In genomic region chr1:6784560-6785317, GRCh38 we compare ENCODE assay signal across 1 cellular context.
A peak's percentile ranks its signal among the peaks of the same experiment; 100 is the strongest.
TF ChIP-seq lines count a peak whose summit lies in the region.

No MANE protein-coding gene starts in this region.

TF ChIP-seq in GM12878, 131 proteins besides CTCF, POLR2A, EP300 and RAD21 (continued from another document and continues in another):
- peak; percentile 94 for TF ChIP-seq IRF3 (IDR thresholded peaks at IDR 0.05)
- TF ChIP-seq CBX3 (IDR thresholded peaks at IDR 0.05; ENCODE audit: borderline replicate concordance, low read depth): no peak
- TF ChIP-seq ZNF622 (IDR thresholded peaks at IDR 0.05): no peak
- 0 out of 2 replicates have a peak, but pooled peaks have one; percentile 39 for TF ChIP-seq ELK1 (IDR thresholded peaks at IDR 0.05; ENCODE audit: low read depth, low read length)
- peak; percentile 86 for TF ChIP-seq FOS (IDR thresholded peaks at IDR 0.05; ENCODE audit: borderline replicate concordance, extremely low read depth, insufficient read length)
- TF ChIP-seq TCF12 (IDR thresholded peaks at IDR 0.05; ENCODE audit: low read depth, low read length): no peak
- TF ChIP-seq RELA (IDR thresholded peaks at IDR 0.05; ENCODE audit: borderline replicate concordance, partially characterized antibody): peak; percentile 76
- no peak for TF ChIP-seq HDAC6 (IDR thresholded peaks at IDR 0.05; ENCODE audit: unreplicated experiment)
- no peak for TF ChIP-seq CUX1 (IDR thresholded peaks at IDR 0.05; ENCODE audit: insufficient replicate concordance, low read depth, low read length)
- TF ChIP-seq HDAC2 (IDR thresholded peaks at IDR 0.05): no peak
- TF ChIP-seq BCLAF1 (IDR thresholded peaks at IDR 0.05): no peak
- no peak for TF ChIP-seq TARDBP (IDR thresholded peaks at IDR 0.05; ENCODE audit: borderline replicate concordance)
- TF ChIP-seq RUNX3 (IDR thresholded peaks at IDR 0.05; ENCODE audit: low read length): peak; percentile 25; the same call in 1 of the 2 replicates
- TF ChIP-seq KAT2A (conservative IDR thresholded peaks at IDR 0.05; ENCODE audit: control insufficient read depth, low read depth, low read length): no peak
- TF ChIP-seq SREBF2 (IDR thresholded peaks at IDR 0.05; ENCODE audit: low read length): no peak
- peak; percentile 41 for TF ChIP-seq MXI1 (IDR thresholded peaks at IDR 0.05; ENCODE audit: low read depth, low read length)
- no peak for TF ChIP-seq SPI1 (IDR thresholded peaks at IDR 0.05; ENCODE audit: borderline replicate concordance, insufficient read depth, low read depth, low read length)
- peak; percentile 15 for TF ChIP-seq SIX5 (IDR thresholded peaks at IDR 0.05; ENCODE audit: low read depth, low read length, severe bottlenecking)
- TF ChIP-seq POLR2AphosphoS2 (IDR thresholded peaks at IDR 0.05; ENCODE audit: low read depth, low read length): peak; percentile 5; the same call in 1 of the 2 replicates
- no peak for TF ChIP-seq SUZ12 (IDR thresholded peaks at IDR 0.05; ENCODE audit: unreplicated experiment)
- TF ChIP-seq RCOR1 (conservative IDR thresholded peaks at IDR 0.05; ENCODE audit: low read depth, low read length): no peak
- TF ChIP-seq NR2C2 (IDR thresholded peaks at IDR 0.05; ENCODE audit: borderline replicate concordance, control insufficient read depth, insufficient read length, low read depth): no peak
- TF ChIP-seq E4F1 (IDR thresholded peaks at IDR 0.05; ENCODE audit: borderline replicate concordance, partially characterized antibody): peak; percentile 77
- TF ChIP-seq POLR2AphosphoS5 (IDR thresholded peaks at IDR 0.05; ENCODE audit: low read length): peak; percentile 71
- TF ChIP-seq POU2F2 (IDR thresholded peaks at IDR 0.05; ENCODE audit: borderline replicate concordance, low read depth, low read length): peak; percentile 16; the same call in 1 of the 3 replicates
- no peak for TF ChIP-seq KDM1A (IDR thresholded peaks at IDR 0.05; ENCODE audit: borderline replicate concordance)
- TF ChIP-seq MEF2A (IDR thresholded peaks at IDR 0.05; ENCODE audit: insufficient read depth, low read depth, low read length): 0 out of 2 replicates have a peak, but pooled peaks have one; percentile 31
- no peak for TF ChIP-seq CHD1 (IDR thresholded peaks at IDR 0.05; ENCODE audit: low read depth, low read length)
- peak; percentile 69; the same call in 1 of the 2 replicates for TF ChIP-seq TAF1 (IDR thresholded peaks at IDR 0.05; ENCODE audit: borderline replicate concordance, low read depth, low read length)
- no peak for TF ChIP-seq CBX5 (IDR thresholded peaks at IDR 0.05; ENCODE audit: low read depth)
- TF ChIP-seq PRDM15 (CRISPR knock-in tag; IDR thresholded peaks at IDR 0.05): no peak
- TF ChIP-seq ZNF274 (IDR thresholded peaks at IDR 0.05; ENCODE audit: insufficient read depth, insufficient read length): no peak
- TF ChIP-seq ZNF207 (IDR thresholded peaks at IDR 0.05; ENCODE audit: borderline replicate concordance): peak; percentile 95
- peak; percentile 88 for TF ChIP-seq RAD51 (IDR thresholded peaks at IDR 0.05)
- no peak for TF ChIP-seq HCFC1 (IDR thresholded peaks at IDR 0.05; ENCODE audit: low read length)
- TF ChIP-seq CEBPB (IDR thresholded peaks at IDR 0.05; ENCODE audit: borderline replicate concordance in 1 of 2, low read depth in 2 of 2, low read length in 2 of 2): no peak
- TF ChIP-seq ZNF687 (IDR thresholded peaks at IDR 0.05): peak; percentile 72; the same call in 1 of the 2 replicates
- no peak for TF ChIP-seq MTA2 (IDR thresholded peaks at IDR 0.05; ENCODE audit: low read depth)
- no peak for TF ChIP-seq MYB (IDR thresholded peaks at IDR 0.05; ENCODE audit: borderline replicate concordance, low read depth, low read length)
- TF ChIP-seq LARP7 (IDR thresholded peaks at IDR 0.05): peak; percentile 93
- TF ChIP-seq CREB1 (IDR thresholded peaks at IDR 0.05; ENCODE audit: low read depth): peak; percentile 84
